ENCODE assay signal across 8 cellular contexts in the genomic region with DNA sequence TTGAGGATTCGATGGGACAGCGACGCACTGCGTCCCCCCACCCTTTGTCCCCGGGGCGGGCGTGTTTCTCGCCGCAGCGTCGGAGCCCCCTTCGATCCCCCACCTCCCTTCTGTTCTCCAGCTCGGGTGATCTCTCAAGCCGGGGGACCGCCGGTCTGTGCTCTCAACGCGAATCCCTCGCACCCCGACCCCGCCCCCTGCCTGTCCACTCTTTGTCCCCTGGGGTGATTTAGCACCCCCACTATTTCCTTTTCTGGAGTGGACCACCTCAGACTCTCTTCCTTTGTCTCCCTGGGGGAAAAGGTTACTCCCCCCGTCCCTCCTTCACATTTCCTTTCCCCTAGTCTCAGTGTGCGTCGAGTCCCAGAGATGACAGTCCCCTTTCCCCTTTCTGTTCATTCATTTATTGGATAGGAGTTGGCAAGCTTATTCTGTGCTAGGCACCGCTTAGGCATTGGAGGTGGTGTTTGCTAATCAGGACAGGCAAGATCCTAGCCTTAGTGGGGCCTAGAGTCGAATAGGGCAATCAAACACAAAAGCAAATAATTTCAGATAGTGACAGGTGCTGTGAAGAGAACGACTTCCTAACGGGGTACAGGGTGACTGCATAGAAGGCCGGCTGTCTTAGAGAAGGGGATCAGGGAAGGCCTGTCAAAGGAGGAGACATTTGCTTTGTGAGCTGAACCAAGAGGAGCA. TPM values are rescaled to one million over a fixed set of nuclear protein-coding genes. Genes with fewer than 3 reads are reported as not detected.
A peak's percentile ranks its signal among the peaks of the same experiment; 100 is the strongest.
DNase-seq lines count a peak whose midpoint lies in the region; ATAC-seq and TF ChIP-seq lines count a peak whose summit lies in the region.

No MANE protein-coding gene starts in this region.

- intact Hi-C loops in activated CD4-positive, alpha-beta T cell treated with anti-CD3 and anti-CD28 coated beads, Interleukin-2, amount 10 ng/mL, durations not matched to agents 24 days and 14 days (cut with micrococcal nuclease), result loop anchor here (1.0 to 10.0 kb wide), 7 partner anchors 7 to 1232 kb away; a partner anchor contains a TSS
- intact Hi-C loops in dendritic cell treated with granulocyte-macrophage colony-stimulating factor and Interleukin-4, amounts not matched to agents 40 ng/mL and 50 ng/mL, for 4 days (cut with micrococcal nuclease), result loop anchor here (5.0 kb wide), 2 partner anchors 34 to 36 kb away; no protein-coding TSS in a partner anchor
- intact Hi-C loops in mucosa of descending colon (cut with DNase I, micrococcal nuclease), result no loop called here

- peaks cover 31% of the 10 kb centered on the region for H3K4me1 ChIP-seq in mucosa of descending colon (ENCODE audit: low read depth)

- DNase-seq in activated CD4-positive, alpha-beta T cell treated with anti-CD3 and anti-CD28 coated beads, Interleukin-2, amount 10 ng/mL, durations not matched to agents 24 days and 14 days, result peak; percentile 77
- no peak for DNase-seq in activated CD4-positive, alpha-beta T cell treated with anti-CD3 and anti-CD28 coated beads for 1 hour
- DNase-seq in RPMI8226, result peak; percentile 6
- peak in 2 of 3 donors; percentile 42 to 61 for DNase-seq in mucosa of descending colon
- DNase-seq in SW480 (ENCODE audit: low spot score), result no peak
- DNase-seq in GM19238 (ENCODE audit: insufficient read length, low spot score), result no peak
- DNase-seq in superior temporal gyrus (ENCODE audit: extremely low spot score), result no peak

- peak overlapping the region; percentile 90 for H3K4me3 ChIP-seq in mucosa of descending colon

- H3K4me3 Mint-ChIP-seq in activated CD4-positive, alpha-beta T cell treated with anti-CD3 and anti-CD28 coated beads, Interleukin-2, amount 10 ng/mL, durations not matched to agents 24 days and 14 days, result peak overlapping the region; percentile 98
- peak overlapping the region; percentile 98 for H3K4me3 Mint-ChIP-seq in dendritic cell treated with granulocyte-macrophage colony-stimulating factor and Interleukin-4, amounts not matched to agents 40 ng/mL and 50 ng/mL, for 4 days

- H3K9me3 Mint-ChIP-seq in activated CD4-positive, alpha-beta T cell treated with anti-CD3 and anti-CD28 coated beads, Interleukin-2, amount 10 ng/mL, durations not matched to agents 24 days and 14 days, result no peaks in the 10 kb centered on the region
- no peaks in the 10 kb centered on the region for H3K9me3 Mint-ChIP-seq in dendritic cell treated with granulocyte-macrophage colony-stimulating factor and Interleukin-4, amounts not matched to agents 40 ng/mL and 50 ng/mL, for 4 days

- no peaks in the 10 kb centered on the region for H3K27me3 Mint-ChIP-seq in activated CD4-positive, alpha-beta T cell treated with anti-CD3 and anti-CD28 coated beads, Interleukin-2, amount 10 ng/mL, durations not matched to agents 24 days and 14 days
- H3K27me3 Mint-ChIP-seq in dendritic cell treated with granulocyte-macrophage colony-stimulating factor and Interleukin-4, amounts not matched to agents 40 ng/mL and 50 ng/mL, for 4 days, result no peaks in the 10 kb centered on the region

- H3K36me3 ChIP-seq in mucosa of descending colon (ENCODE audit: low read depth), result no peaks in the 10 kb centered on the region

- H3K27ac Mint-ChIP-seq in activated CD4-positive, alpha-beta T cell treated with anti-CD3 and anti-CD28 coated beads, Interleukin-2, amount 10 ng/mL, durations not matched to agents 24 days and 14 days, result peak overlapping the region; percentile 93
- H3K27ac Mint-ChIP-seq in dendritic cell treated with granulocyte-macrophage colony-stimulating factor and Interleukin-4, amounts not matched to agents 40 ng/mL and 50 ng/mL, for 4 days, result peak overlapping the region; percentile 97

- peaks cover 26% of the 10 kb centered on the region for H3K36me3 Mint-ChIP-seq in activated CD4-positive, alpha-beta T cell treated with anti-CD3 and anti-CD28 coated beads, Interleukin-2, amount 10 ng/mL, durations not matched to agents 24 days and 14 days (ENCODE audit: low read depth)
- peaks cover 23% of the 10 kb centered on the region for H3K36me3 Mint-ChIP-seq in dendritic cell treated with granulocyte-macrophage colony-stimulating factor and Interleukin-4, amounts not matched to agents 40 ng/mL and 50 ng/mL, for 4 days (ENCODE audit: low read depth)

- TF ChIP-seq CTCF in mucosa of descending colon (IDR thresholded peaks at IDR 0.05), result no peak

- peaks cover 48% of the 10 kb centered on the region for H3K4me1 Mint-ChIP-seq in activated CD4-positive, alpha-beta T cell treated with anti-CD3 and anti-CD28 coated beads, Interleukin-2, amount 10 ng/mL, durations not matched to agents 24 days and 14 days
- H3K4me1 Mint-ChIP-seq in dendritic cell treated with granulocyte-macrophage colony-stimulating factor and Interleukin-4, amounts not matched to agents 40 ng/mL and 50 ng/mL, for 4 days (ENCODE audit: low read depth), result peaks cover 64% of the 10 kb centered on the region

- H3K9me3 ChIP-seq in mucosa of descending colon, result no peaks in the 10 kb centered on the region

- peak; percentile 29 for ATAC-seq in mucosa of descending colon

RNA-seq across cellular contexts. Expression of a gene that starts 0.7 kb away (rescaled TPM):
- 61.4 and 62.9 TPM in 2 replicates for total RNA-seq in activated CD4-positive, alpha-beta T cell treated with anti-CD3 and anti-CD28 coated beads, Interleukin-2, amount 10 ng/mL, durations not matched to agents 24 days and 14 days
- total RNA-seq in mucosa of descending colon, result 10 to 100 TPM; 33.2 to 35.1 (median 33.4) TPM

Comparison
In these comparisons a context has a peak if more than half of its experiments do, and no peak if none do; other contexts are left out.
1. DNase-seq: peak in activated CD4-positive, alpha-beta T cell treated with anti-CD3 and anti-CD28 coated beads, Interleukin-2, amount 10 ng/mL, durations not matched to agents 24 days and 14 days (single experiment), RPMI8226 (single experiment) and mucosa of descending colon (2 of 3); none in activated CD4-positive, alpha-beta T cell treated with anti-CD3 and anti-CD28 coated beads for 1 hour (single experiment), SW480 (single experiment), GM19238 (single experiment) and superior temporal gyrus (single experiment).
2. intact Hi-C loops: an anchor here in activated CD4-positive, alpha-beta T cell treated with anti-CD3 and anti-CD28 coated beads, Interleukin-2, amount 10 ng/mL, durations not matched to agents 24 days and 14 days (1.0 to 10.0 kb wide) and dendritic cell treated with granulocyte-macrophage colony-stimulating factor and Interleukin-4, amounts not matched to agents 40 ng/mL and 50 ng/mL, for 4 days (5.0 kb wide); none called in mucosa of descending colon.